Comparison of ENCODE assay signal across 22 cellular contexts in the genomic region with DNA sequence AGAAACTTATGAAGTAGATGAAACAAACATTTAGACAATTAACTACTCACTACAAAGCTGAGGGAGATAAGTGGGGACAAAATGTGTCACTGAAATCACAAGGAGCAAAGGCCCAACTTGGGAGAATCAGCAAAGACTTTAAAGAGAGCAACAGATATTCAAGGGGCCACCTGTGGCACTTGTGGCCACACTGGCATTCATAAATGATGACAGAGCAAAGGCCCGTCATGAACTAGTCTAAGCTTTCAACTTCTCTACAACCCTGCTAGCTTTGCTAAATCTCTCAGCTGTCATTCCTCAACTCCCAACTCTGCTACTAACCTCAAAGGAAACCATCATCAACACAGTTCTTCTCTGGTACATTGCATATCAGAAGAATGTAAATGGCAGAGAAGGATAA.
"Had no signal": no experiment of that assay in that cellular context is flagged by ENCODE, and none has a peak within 500 bp of the region (broad histone marks: within the 10 kb centered on the region; RNA-seq: fewer than 3 reads in every experiment).

No MANE protein-coding gene starts in this region.

- DNase-seq: effector CD8-positive, alpha-beta T cell; foreskin melanocyte; heart left ventricle; hippocampal formation; left colon; mammary epithelial cell; mucosa of descending colon; occipital lobe; retina; stimulated activated CD4-positive, alpha-beta T cell treated with anti-CD3 and anti-CD28 coated beads, Interleukin-2, amount 100 ng/mL, for 24 hours; stimulated activated CD4-positive, alpha-beta T cell treated with anti-CD3 and anti-CD28 coated beads, Interleukin-4, amount 100 ng/mL, for 4 hours; stimulated activated naive B cell treated with anti-CD40 and anti-IgM and Interleukin-4, amounts not matched to agents 10 μg/mL and 1 μg/mL and 100 μg/mL, for 72 hours; stimulated activated naive CD8-positive, alpha-beta T cell treated with anti-CD3 and anti-CD28 coated beads, Interleukin-15, amount 100 ng/mL, for 72 hours; testis; upper lobe of right lung had no signal

- H3K9ac ChIP-seq: parathyroid adenoma had no signal

- H3K4me3 ChIP-seq: coronary artery, heart left ventricle, mucosa of descending colon, prostate gland, skin epidermis, testis, tibial nerve, upper lobe of right lung, vagina had no signal

- H3K27me3 ChIP-seq: heart left ventricle, testis, tibial nerve, upper lobe of right lung, vagina had no signal

- H2AFZ ChIP-seq: parathyroid adenoma had no signal

- H3K4me1 ChIP-seq: prostate gland, testis, vagina had no signal

- H3K27ac ChIP-seq: coronary artery, heart left ventricle, parathyroid adenoma, skin epidermis, testis, tibial nerve, upper lobe of right lung, vagina had no signal

- H3K36me3 ChIP-seq: prostate gland, tibial nerve, vagina had no signal

- ATAC-seq: heart left ventricle; left colon; mucosa of descending colon; sciatic nerve; stimulated activated naive B cell treated with anti-CD40 and anti-IgM and Interleukin-4, amounts not matched to agents 10 μg/mL and 1 μg/mL and 100 μg/mL, for 72 hours; stimulated activated naive CD8-positive, alpha-beta T cell treated with anti-CD3 and anti-CD28 coated beads, Interleukin-15, amount 100 ng/mL, for 72 hours; upper lobe of right lung had no signal

- H3K9me3 ChIP-seq: heart left ventricle, mucosa of descending colon, prostate gland, testis, tibial nerve, upper lobe of right lung, vagina had no signal
